In genomic region chr10:73591935-73592699, GRCh38 we compare ENCODE assay signal across 8 cellular contexts. TPM values are rescaled to one million over a fixed set of nuclear protein-coding genes. Genes with fewer than 3 reads are reported as not detected.
A peak's percentile ranks its signal among the peaks of the same experiment; 100 is the strongest.
DNase-seq lines count a peak whose midpoint lies in the region; ATAC-seq lines count a peak whose summit lies in the region.

No MANE protein-coding gene starts in this region.

- DNase-seq in SIG-M5 treated with dmso at 0.1 percent for 504 hours (lab: John Stamatoyannopoulos, UW; ENCODE audit: unreplicated experiment) = peak; percentile 39
- DNase-seq in SIG-M5 (lab: John Stamatoyannopoulos, UW) = no peak
- peak; percentile 44 for DNase-seq in NCI-H2029 (lab: John Stamatoyannopoulos, UW)
- DNase-seq in activated naive CD8-positive, alpha-beta T cell treated with anti-CD3 and anti-CD28 coated beads, Interleukin-2, amount 10 ng/mL, durations not matched to agents 7 days and 5 days = no peak
- peak; percentile 51 for DNase-seq in left cardiac atrium
- peak; percentile 96 for DNase-seq in pons (ENCODE audit: low spot score)

- intact Hi-C loops in left cardiac atrium (cut with DNase I) = no loop called here

- POLR2A ChIA-PET in activated naive CD8-positive, alpha-beta T cell treated with anti-CD3 and anti-CD28 coated beads, Interleukin-2, amount 10 ng/mL, durations not matched to agents 7 days and 5 days (lab: Charles Lee) = interaction anchor here (0.7 to 1.8 kb wide), 2 partner anchors 34 to 63 kb away, joined by 5 to 10 read pairs; no protein-coding TSS in a partner anchor

- ATAC-seq in activated naive CD8-positive, alpha-beta T cell treated with anti-CD3 and anti-CD28 coated beads, Interleukin-2, amount 10 ng/mL, durations not matched to agents 7 days and 5 days (ENCODE audit: low read depth) = peak; percentile 61
- ATAC-seq in left cardiac atrium = peak; percentile 69 to 77
- no peak for ATAC-seq in HG02981 (IDR thresholded peaks at IDR 0.05; ENCODE audit: unreplicated experiment)
- ATAC-seq in HG03139 (IDR thresholded peaks at IDR 0.05; ENCODE audit: unreplicated experiment) = no peak

- peaks cover 16% of the 10 kb centered on the region for H3K4me1 Mint-ChIP-seq in activated naive CD8-positive, alpha-beta T cell treated with anti-CD3 and anti-CD28 coated beads, Interleukin-2, amount 10 ng/mL, durations not matched to agents 7 days and 5 days

- no peaks in the 10 kb centered on the region for H3K36me3 Mint-ChIP-seq in activated naive CD8-positive, alpha-beta T cell treated with anti-CD3 and anti-CD28 coated beads, Interleukin-2, amount 10 ng/mL, durations not matched to agents 7 days and 5 days

- H3K9me3 Mint-ChIP-seq in activated naive CD8-positive, alpha-beta T cell treated with anti-CD3 and anti-CD28 coated beads, Interleukin-2, amount 10 ng/mL, durations not matched to agents 7 days and 5 days = no peaks in the 10 kb centered on the region

- H3K27me3 Mint-ChIP-seq in activated naive CD8-positive, alpha-beta T cell treated with anti-CD3 and anti-CD28 coated beads, Interleukin-2, amount 10 ng/mL, durations not matched to agents 7 days and 5 days = no peaks in the 10 kb centered on the region

- peak overlapping the region; percentile 61 for H3K4me3 Mint-ChIP-seq in activated naive CD8-positive, alpha-beta T cell treated with anti-CD3 and anti-CD28 coated beads, Interleukin-2, amount 10 ng/mL, durations not matched to agents 7 days and 5 days

- peak overlapping the region; percentile 59 for H3K27ac Mint-ChIP-seq in activated naive CD8-positive, alpha-beta T cell treated with anti-CD3 and anti-CD28 coated beads, Interleukin-2, amount 10 ng/mL, durations not matched to agents 7 days and 5 days

RNA-seq across cellular contexts. Expression of gene USP54, which starts 1.0 kb away (rescaled TPM):
- total RNA-seq in activated naive CD8-positive, alpha-beta T cell treated with anti-CD3 and anti-CD28 coated beads, Interleukin-2, amount 10 ng/mL, durations not matched to agents 7 days and 5 days = 1 to 10 TPM; 3.4 to 4.1 TPM
- total RNA-seq in left cardiac atrium = 10 to 100 TPM; 30.5 to 47.8 TPM

RNA-seq across cellular contexts. Expression of gene MYOZ1, which starts 49.2 kb away (rescaled TPM):
- total RNA-seq in activated naive CD8-positive, alpha-beta T cell treated with anti-CD3 and anti-CD28 coated beads, Interleukin-2, amount 10 ng/mL, durations not matched to agents 7 days and 5 days = not detected
- 10 to 100 TPM in 1 of 2 donors, 1 to 10 TPM in 1; 2.1 to 13.1 TPM for total RNA-seq in left cardiac atrium

Comparison
In these comparisons a context has a peak if more than half of its experiments do, and no peak if none do; other contexts are left out.
1. DNase-seq: peak in SIG-M5 treated with dmso at 0.1 percent for 504 hours (single experiment), NCI-H2029 (single experiment), left cardiac atrium (single experiment) and pons (single experiment); none in SIG-M5 (single experiment) and activated naive CD8-positive, alpha-beta T cell treated with anti-CD3 and anti-CD28 coated beads, Interleukin-2, amount 10 ng/mL, durations not matched to agents 7 days and 5 days (single experiment).
2. ATAC-seq: peak in activated naive CD8-positive, alpha-beta T cell treated with anti-CD3 and anti-CD28 coated beads, Interleukin-2, amount 10 ng/mL, durations not matched to agents 7 days and 5 days (single experiment) and left cardiac atrium (2 of 2); none in HG02981 (single experiment) and HG03139 (single experiment).
3. RNA of gene USP54, which starts 1.0 kb away (total RNA-seq): 30.5 to 47.8 TPM in left cardiac atrium; 3.4 to 4.1 TPM in activated naive CD8-positive, alpha-beta T cell treated with anti-CD3 and anti-CD28 coated beads, Interleukin-2, amount 10 ng/mL, durations not matched to agents 7 days and 5 days; every median in the first group is over 4 times any median in the second.